ENCODE assay signal across 38 cellular contexts in genomic region chr2:119462574-119462973, GRCh38. TPM values are rescaled to one million over a fixed set of nuclear protein-coding genes. Genes with fewer than 3 reads are reported as not detected.
"Had no signal": no experiment of that assay in that cellular context is flagged by ENCODE, and none has a peak within 500 bp of the region (broad histone marks: within the 10 kb centered on the region; RNA-seq: fewer than 3 reads in every experiment).

No MANE protein-coding gene starts in this region.

- H3K27ac ChIP-seq: ascending aorta, cardiac muscle cell, VCaP had no signal

- H3K4me1 ChIP-seq: ascending aorta had no signal

- H3K27me3 Mint-ChIP-seq: activated CD4-positive, alpha-beta memory T cell treated with anti-CD3 and anti-CD28 coated beads for 36 hours; activated CD4-positive, alpha-beta T cell treated with anti-CD3 and anti-CD28 coated beads, Interleukin-2, amount 10 ng/mL, durations not matched to agents 24 days and 14 days; activated CD8-positive, alpha-beta T cell treated with anti-CD3 and anti-CD28 coated beads for 36 hours; activated naive CD4-positive, alpha-beta T cell treated with anti-CD3 and anti-CD28 coated beads, Interleukin-2, amount 50 U/mL, for 24 hours; activated naive CD8-positive, alpha-beta T cell; activated naive CD8-positive, alpha-beta T cell treated with anti-CD3 and anti-CD28 coated beads, Interleukin-2, amount 10 ng/mL, durations not matched to agents 7 days and 5 days; central memory CD8-positive, alpha-beta T cell had no signal

- H3K27me3 ChIP-seq: ascending aorta, cardiac muscle cell had no signal

- H3K9me3 Mint-ChIP-seq: activated B cell treated with CpG ODN at 0.5 μM for 24 hours; activated CD4-positive, alpha-beta memory T cell treated with anti-CD3 and anti-CD28 coated beads for 36 hours; activated CD4-positive, alpha-beta T cell treated with anti-CD3 and anti-CD28 coated beads, Interleukin-2, amount 10 ng/mL, durations not matched to agents 24 days and 14 days; activated CD8-positive, alpha-beta T cell treated with anti-CD3 and anti-CD28 coated beads for 36 hours; activated naive CD4-positive, alpha-beta T cell treated with anti-CD3 and anti-CD28 coated beads, Interleukin-2, amount 10 ng/mL, durations not matched to agents 7 days and 5 days; activated naive CD4-positive, alpha-beta T cell treated with anti-CD3 and anti-CD28 coated beads, Interleukin-2, amount 50 U/mL, for 24 hours; activated naive CD8-positive, alpha-beta T cell treated with anti-CD3 and anti-CD28 coated beads, Interleukin-2, amount 10 ng/mL, durations not matched to agents 7 days and 5 days; activated naive CD8-positive, alpha-beta T cell treated with anti-CD3 and anti-CD28 coated beads, Interleukin-2, amount 50 U/mL, for 24 hours; activated T-cell treated with anti-CD3 and anti-CD28 coated beads, Interleukin-2, amount 50 U/mL, for 4 hours; activated T-cell treated with anti-CD3 and anti-CD28 coated beads, Interleukin-2, amount 50 U/mL, for 72 hours; activated T-helper 1 cell treated with anti-CD3 and anti-CD28 coated beads, Interleukin-12 subunit alpha, Interleukin-12 subunit beta, Interleukin-2, Interleukin-4 antibody, amounts not matched to agents 30 ng/mL and 10 ng/mL and 1 ng/mL, durations not matched to agents 14 hours and 24 hours and 36 hours; activated T-helper 2 cell treated with anti-CD3 and anti-CD28 coated beads, Interferon-gamma antibody, Interleukin-2, Interleukin-4, amounts not matched to agents 10 μg/mL and 5 μg/mL and 100 μg/mL, durations not matched to agents 14 hours and 24 hours and 36 hours; brain; central memory CD8-positive, alpha-beta T cell; T-helper 1 cell treated with Interleukin-12 subunit alpha and Interleukin-12 subunit beta and Interleukin-4 antibody, amounts not matched to agents 30 μg/mL and 1 μg/mL, for 36 hours; T-helper 2 cell treated with Interferon-gamma antibody and Interleukin-4, amounts not matched to agents 5 μg/mL and 100 μg/mL, for 36 hours had no signal

- H3K4me3 Mint-ChIP-seq: activated B cell treated with CpG ODN at 0.5 μM for 24 hours; activated CD4-positive, alpha-beta memory T cell treated with anti-CD3 and anti-CD28 coated beads for 36 hours; activated CD4-positive, alpha-beta T cell treated with anti-CD3 and anti-CD28 coated beads, Interleukin-2, amount 10 ng/mL, durations not matched to agents 24 days and 14 days; activated CD8-positive, alpha-beta T cell treated with anti-CD3 and anti-CD28 coated beads for 36 hours; activated naive CD4-positive, alpha-beta T cell treated with anti-CD3 and anti-CD28 coated beads, Interleukin-2, amount 10 ng/mL, durations not matched to agents 7 days and 5 days; activated naive CD4-positive, alpha-beta T cell treated with anti-CD3 and anti-CD28 coated beads, Interleukin-2, amount 50 U/mL, for 24 hours; activated naive CD8-positive, alpha-beta T cell; activated naive CD8-positive, alpha-beta T cell treated with anti-CD3 and anti-CD28 coated beads, Interleukin-2, amount 10 ng/mL, durations not matched to agents 7 days and 5 days; activated naive CD8-positive, alpha-beta T cell treated with anti-CD3 and anti-CD28 coated beads, Interleukin-2, amount 50 U/mL, for 24 hours; activated T-cell treated with anti-CD3 and anti-CD28 coated beads, Interleukin-2, amount 50 U/mL, for 4 hours; activated T-cell treated with anti-CD3 and anti-CD28 coated beads, Interleukin-2, amount 50 U/mL, for 72 hours; activated T-helper 1 cell treated with anti-CD3 and anti-CD28 coated beads, Interleukin-12 subunit alpha, Interleukin-12 subunit beta, Interleukin-2, Interleukin-4 antibody, amounts not matched to agents 30 ng/mL and 10 ng/mL and 1 ng/mL, durations not matched to agents 14 hours and 24 hours and 36 hours; brain; central memory CD8-positive, alpha-beta T cell; T-helper 1 cell treated with Interleukin-12 subunit alpha and Interleukin-12 subunit beta and Interleukin-4 antibody, amounts not matched to agents 30 μg/mL and 1 μg/mL, for 36 hours; T-helper 2 cell treated with Interferon-gamma antibody and Interleukin-4, amounts not matched to agents 5 μg/mL and 100 μg/mL, for 36 hours had no signal

- H3K36me3 Mint-ChIP-seq: activated CD4-positive, alpha-beta memory T cell treated with anti-CD3 and anti-CD28 coated beads for 36 hours; activated naive CD4-positive, alpha-beta T cell treated with anti-CD3 and anti-CD28 coated beads, Interleukin-2, amount 10 ng/mL, durations not matched to agents 7 days and 5 days; activated naive CD4-positive, alpha-beta T cell treated with anti-CD3 and anti-CD28 coated beads, Interleukin-2, amount 50 U/mL, for 24 hours; activated naive CD8-positive, alpha-beta T cell; activated naive CD8-positive, alpha-beta T cell treated with anti-CD3 and anti-CD28 coated beads, Interleukin-2, amount 10 ng/mL, durations not matched to agents 7 days and 5 days; brain had no signal

- H3K36me3 ChIP-seq: ascending aorta, cardiac muscle cell had no signal

- H3K4me1 Mint-ChIP-seq: activated B cell treated with CpG ODN at 0.5 μM for 24 hours; activated CD4-positive, alpha-beta T cell treated with anti-CD3 and anti-CD28 coated beads, Interleukin-2, amount 10 ng/mL, durations not matched to agents 24 days and 14 days; activated naive CD4-positive, alpha-beta T cell treated with anti-CD3 and anti-CD28 coated beads, Interleukin-2, amount 10 ng/mL, durations not matched to agents 7 days and 5 days; activated naive CD4-positive, alpha-beta T cell treated with anti-CD3 and anti-CD28 coated beads, Interleukin-2, amount 50 U/mL, for 24 hours; activated naive CD8-positive, alpha-beta T cell treated with anti-CD3 and anti-CD28 coated beads, Interleukin-2, amount 10 ng/mL, durations not matched to agents 7 days and 5 days; brain; central memory CD8-positive, alpha-beta T cell had no signal

- H3K27ac Mint-ChIP-seq: activated B cell treated with CpG ODN at 0.5 μM for 24 hours; activated CD4-positive, alpha-beta memory T cell treated with anti-CD3 and anti-CD28 coated beads for 36 hours; activated CD4-positive, alpha-beta T cell treated with anti-CD3 and anti-CD28 coated beads, Interleukin-2, amount 10 ng/mL, durations not matched to agents 24 days and 14 days; activated CD8-positive, alpha-beta T cell treated with anti-CD3 and anti-CD28 coated beads for 36 hours; activated naive CD4-positive, alpha-beta T cell treated with anti-CD3 and anti-CD28 coated beads, Interleukin-2, amount 10 ng/mL, durations not matched to agents 7 days and 5 days; activated naive CD4-positive, alpha-beta T cell treated with anti-CD3 and anti-CD28 coated beads, Interleukin-2, amount 50 U/mL, for 24 hours; activated naive CD8-positive, alpha-beta T cell; activated naive CD8-positive, alpha-beta T cell treated with anti-CD3 and anti-CD28 coated beads, Interleukin-2, amount 10 ng/mL, durations not matched to agents 7 days and 5 days; activated naive CD8-positive, alpha-beta T cell treated with anti-CD3 and anti-CD28 coated beads, Interleukin-2, amount 50 U/mL, for 24 hours; activated T-cell treated with anti-CD3 and anti-CD28 coated beads, Interleukin-2, amount 50 U/mL, for 72 hours; activated T-helper 1 cell treated with anti-CD3 and anti-CD28 coated beads, Interleukin-12 subunit alpha, Interleukin-12 subunit beta, Interleukin-2, Interleukin-4 antibody, amounts not matched to agents 30 ng/mL and 10 ng/mL and 1 ng/mL, durations not matched to agents 14 hours and 24 hours and 36 hours; activated T-helper 2 cell treated with anti-CD3 and anti-CD28 coated beads, Interferon-gamma antibody, Interleukin-2, Interleukin-4, amounts not matched to agents 10 μg/mL and 5 μg/mL and 100 μg/mL, durations not matched to agents 14 hours and 24 hours and 36 hours; brain; T-helper 1 cell treated with Interleukin-12 subunit alpha and Interleukin-12 subunit beta and Interleukin-4 antibody, amounts not matched to agents 30 μg/mL and 1 μg/mL, for 36 hours; T-helper 2 cell treated with Interferon-gamma antibody and Interleukin-4, amounts not matched to agents 5 μg/mL and 100 μg/mL, for 36 hours had no signal

- H3K9me3 ChIP-seq: ascending aorta had no signal

- DNase-seq: activated B cell treated with CpG ODN at 0.5 μM for 24 hours; activated CD4-positive, alpha-beta T cell treated with anti-CD3 and anti-CD28 coated beads for 4 hours; activated CD4-positive, alpha-beta T cell treated with anti-CD3 and anti-CD28 coated beads, Interleukin-2, amount 10 ng/mL, durations not matched to agents 24 days and 14 days; activated CD4-positive, alpha-beta T cell treated with anti-CD3 and anti-CD28 coated beads, Interleukin-2, amount 50 U/mL, for 1 hour; activated CD4-positive, alpha-beta T cell treated with anti-CD3 and anti-CD28 coated beads, Interleukin-2, amount 50 U/mL, for 4 hours; activated CD4-positive, CD25-positive, alpha-beta regulatory T cell treated with anti-CD3 and anti-CD28 coated beads, Interleukin-2, amount 50 U/mL, for 72 hours; activated CD8-positive, alpha-beta memory T cell treated with anti-CD3 and anti-CD28 coated beads, Interleukin-2, amount 50 U/mL, for 4 hours; activated CD8-positive, alpha-beta T cell treated with anti-CD3 and anti-CD28 coated beads for 36 hours; activated effector memory CD4-positive, alpha-beta T cell treated with Interleukin-2 at 50 U/mL for 16 hours; activated gamma-delta T cell; activated naive CD4-positive, alpha-beta T cell treated with anti-CD3 and anti-CD28 coated beads, Interleukin-2, amount 10 ng/mL, durations not matched to agents 7 days and 5 days; activated naive CD4-positive, alpha-beta T cell treated with Interleukin-2 at 50 U/mL for 16 hours; activated naive CD8-positive, alpha-beta T cell treated with anti-CD3 and anti-CD28 coated beads, Interleukin-2, amount 10 ng/mL, durations not matched to agents 7 days and 5 days; activated naive CD8-positive, alpha-beta T cell treated with anti-CD3 and anti-CD28 coated beads, Interleukin-2, amount 50 U/mL, for 24 hours; activated T-cell treated with anti-CD3 and anti-CD28 coated beads for 4 hours; activated T-cell treated with anti-CD3 and anti-CD28 coated beads, Interleukin-2, amount 50 U/mL, for 1 hour; activated T-cell treated with anti-CD3 and anti-CD28 coated beads, Interleukin-2, amount 50 U/mL, for 4 hours; amygdala; anterior cingulate cortex; caudate nucleus; SW 1271; T-helper 1 cell; T-helper 9 cell had no signal

- H3K4me3 ChIP-seq: ascending aorta, cardiac muscle cell had no signal

RNA-seq across cellular contexts. Expression of gene TMEM37, which starts 30.9 kb away (rescaled TPM):
- total RNA-seq: activated CD4-positive, alpha-beta memory T cell treated with anti-CD3 and anti-CD28 coated beads for 36 hours; activated CD4-positive, alpha-beta T cell treated with anti-CD3 and anti-CD28 coated beads, Interleukin-2, amount 10 ng/mL, durations not matched to agents 24 days and 14 days; activated CD8-positive, alpha-beta memory T cell treated with anti-CD3 and anti-CD28 coated beads for 36 hours; activated CD8-positive, alpha-beta T cell treated with anti-CD3 and anti-CD28 coated beads for 36 hours; activated naive CD8-positive, alpha-beta T cell treated with anti-CD3 and anti-CD28 coated beads, Interleukin-2, amount 10 ng/mL, durations not matched to agents 7 days and 5 days; activated T-cell treated with anti-CD3 and anti-CD28 coated beads, Interleukin-2, amount 50 U/mL, for 72 hours; activated T-helper 1 cell treated with anti-CD3 and anti-CD28 coated beads, Interleukin-12 subunit alpha, Interleukin-12 subunit beta, Interleukin-2, Interleukin-4 antibody, amounts not matched to agents 30 ng/mL and 10 ng/mL and 1 ng/mL, durations not matched to agents 14 hours and 24 hours and 36 hours; bronchial epithelial cell had no signal
